ENCODE assay signal across 24 cellular contexts in genomic region chr2:53727921-53728320, GRCh38.
"Had no signal": no experiment of that assay in that cellular context is flagged by ENCODE, and none has a peak within 500 bp of the region (broad histone marks: within the 10 kb centered on the region; RNA-seq: fewer than 3 reads in every experiment).

No MANE protein-coding gene starts in this region.

- H3K9me3 Mint-ChIP-seq: stimulated activated naive CD8-positive, alpha-beta T cell treated with anti-CD3 and anti-CD28 coated beads, Interleukin-15, Interleukin-2, amounts not matched to agents 100 ng/mL and 50 ng/mL, for 24 hours had no signal

- ATAC-seq: foreskin keratinocyte; gastroesophageal sphincter; heart left ventricle; left lobe of liver; naive thymus-derived CD4-positive, alpha-beta T cell; psoas muscle; right cardiac atrium; stimulated activated naive B cell treated with anti-CD40 and anti-IgM and Interleukin-4, amounts not matched to agents 10 μg/mL and 1 μg/mL and 100 μg/mL, for 72 hours had no signal

- H3K27ac Mint-ChIP-seq: naive thymus-derived CD4-positive, alpha-beta T cell; stimulated activated naive B cell treated with anti-CD40 and anti-IgM and Interleukin-4, amounts not matched to agents 10 μg/mL and 1 μg/mL and 100 μg/mL, for 72 hours; stimulated activated naive CD8-positive, alpha-beta T cell treated with anti-CD3 and anti-CD28 coated beads, Interleukin-15, Interleukin-2, amounts not matched to agents 100 ng/mL and 50 ng/mL, for 24 hours had no signal

- DNase-seq: cerebellar nuclear complex; cortex of kidney; foreskin keratinocyte; heart left ventricle; islet precursor cell; kidney glomerular epithelial cell; mesendoderm; midbrain; naive thymus-derived CD4-positive, alpha-beta T cell; occipital lobe; ovary; posterior cingulate gyrus; psoas muscle; right cardiac atrium; sigmoid colon; stimulated activated CD4-positive, alpha-beta T cell treated with anti-CD3 and anti-CD28 coated beads, Interleukin-2, amount 100 ng/mL, for 24 hours; stimulated activated CD4-positive, alpha-beta T cell treated with anti-CD3 and anti-CD28 coated beads, Interleukin-4, amount 100 ng/mL, for 4 hours; stimulated activated naive B cell treated with anti-CD40 and anti-IgM and Interleukin-4, amounts not matched to agents 10 μg/mL and 1 μg/mL and 100 μg/mL, for 72 hours; upper lobe of left lung had no signal

- H3K4me3 Mint-ChIP-seq: naive thymus-derived CD4-positive, alpha-beta T cell; stimulated activated naive B cell treated with anti-CD40 and anti-IgM and Interleukin-4, amounts not matched to agents 10 μg/mL and 1 μg/mL and 100 μg/mL, for 72 hours; stimulated activated naive CD8-positive, alpha-beta T cell treated with anti-CD3 and anti-CD28 coated beads, Interleukin-15, Interleukin-2, amounts not matched to agents 100 ng/mL and 50 ng/mL, for 24 hours had no signal

- FAIRE-seq: endothelial cell of umbilical vein, urothelium cell line had no signal

- H3K27me3 Mint-ChIP-seq: naive thymus-derived CD4-positive, alpha-beta T cell; stimulated activated naive B cell treated with anti-CD40 and anti-IgM and Interleukin-4, amounts not matched to agents 10 μg/mL and 1 μg/mL and 100 μg/mL, for 72 hours; stimulated activated naive CD8-positive, alpha-beta T cell treated with anti-CD3 and anti-CD28 coated beads, Interleukin-15, Interleukin-2, amounts not matched to agents 100 ng/mL and 50 ng/mL, for 24 hours had no signal
